Comparison of ENCODE assay signal across 16 cellular contexts in genomic region chr10:118369806-118370205, GRCh38. TPM values are rescaled to one million over a fixed set of nuclear protein-coding genes. Genes with fewer than 3 reads are reported as not detected.
DNase-seq lines count a peak whose midpoint lies in the region; ATAC-seq and TF ChIP-seq lines count a peak whose summit lies in the region.
"Had no signal": no experiment of that assay in that cellular context is flagged by ENCODE, and none has a peak within 500 bp of the region (broad histone marks: within the 10 kb centered on the region; RNA-seq: fewer than 3 reads in every experiment).

No MANE protein-coding gene starts in this region.

- H3K27me3 ChIP-seq in left lung: no peaks in the 10 kb centered on the region
- H3K27me3 ChIP-seq in CD8-positive, alpha-beta memory T cell (ENCODE audit: insufficient read depth, low read length, poor library complexity, severe bottlenecking): no peaks in the 10 kb centered on the region
- H3K27me3 ChIP-seq: ovary, testis had no signal

- H3K27ac ChIP-seq in left lung: no peak overlapping the region
- no peak overlapping the region for H3K27ac ChIP-seq in CD8-positive, alpha-beta memory T cell (ENCODE audit: low read depth, low read length)
- H3K27ac ChIP-seq: GM23248, ovary, testis had no signal

- no peak overlapping the region for H3K4me3 Mint-ChIP-seq in CD8-positive, alpha-beta memory T cell
- H3K4me3 Mint-ChIP-seq: activated naive CD8-positive, alpha-beta T cell treated with anti-CD3 and anti-CD28 coated beads for 36 hours; CD14-positive monocyte had no signal

- TF ChIP-seq CTCF in left lung (IDR thresholded peaks at IDR 0.05): no peak

- no peaks in the 10 kb centered on the region for H3K4me1 ChIP-seq in left lung
- H3K4me1 ChIP-seq in CD8-positive, alpha-beta memory T cell (ENCODE audit: insufficient read depth, low read length): no peaks in the 10 kb centered on the region
- H3K4me1 ChIP-seq: testis had no signal

- peaks cover 0 to 21% of the 10 kb centered on the region in 2 donors for H3K9me3 ChIP-seq in left lung
- no peaks in the 10 kb centered on the region for H3K9me3 ChIP-seq in CD8-positive, alpha-beta memory T cell (ENCODE audit: low read length)
- H3K9me3 ChIP-seq: ovary, testis had no signal

- peaks cover 0 to 12% (median 6%) of the 10 kb centered on the region in 5 donors for H3K9me3 Mint-ChIP-seq in CD8-positive, alpha-beta memory T cell

- ATAC-seq in left lung (peak; percentile 92), HG02623 (IDR thresholded peaks at IDR 0.05; ENCODE audit: unreplicated experiment) (no peak), HG03280 (IDR thresholded peaks at IDR 0.05; ENCODE audit: unreplicated experiment) (no peak)

- H3K36me3 ChIP-seq in left lung: no peaks in the 10 kb centered on the region
- H3K36me3 ChIP-seq in CD8-positive, alpha-beta memory T cell (ENCODE audit: insufficient read depth, low read length): no peaks in the 10 kb centered on the region
- H3K36me3 ChIP-seq: ovary had no signal

- H3K4me1 Mint-ChIP-seq in CD8-positive, alpha-beta memory T cell: no peaks in the 10 kb centered on the region
- H3K4me1 Mint-ChIP-seq: activated naive CD8-positive, alpha-beta T cell treated with anti-CD3 and anti-CD28 coated beads for 36 hours; CD14-positive monocyte had no signal

- CTCF ChIA-PET in CD8-positive, alpha-beta memory T cell (lab: Charles Lee): no interaction called here

- H3K27me3 Mint-ChIP-seq in CD8-positive, alpha-beta memory T cell: peaks cover 7 to 45% of the 10 kb centered on the region in 2 donors

- H3K4me3 ChIP-seq in left lung: no peak overlapping the region
- H3K4me3 ChIP-seq in CD8-positive, alpha-beta memory T cell (ENCODE audit: low read length): no peak overlapping the region
- H3K4me3 ChIP-seq: GM23248, ovary, testis had no signal

- peaks cover 0 to 4% (median 0%) of the 10 kb centered on the region in 3 donors for H3K36me3 Mint-ChIP-seq in CD8-positive, alpha-beta memory T cell
- H3K36me3 Mint-ChIP-seq: activated naive CD8-positive, alpha-beta T cell treated with anti-CD3 and anti-CD28 coated beads for 36 hours; CD14-positive monocyte had no signal

- H3K27ac Mint-ChIP-seq in CD8-positive, alpha-beta memory T cell: no peak overlapping the region
- H3K27ac Mint-ChIP-seq: activated naive CD8-positive, alpha-beta T cell treated with anti-CD3 and anti-CD28 coated beads for 36 hours; CD14-positive monocyte had no signal

- peak; percentile 2 for DNase-seq in ELR (ENCODE audit: low read depth)
- peak; percentile 99 for DNase-seq in NCI-H146 (lab: John Stamatoyannopoulos, UW)
- peak; percentile 89 for DNase-seq in NCI-H748 treated with DMSO at 0.1 percent for 48 hours (lab: John Stamatoyannopoulos, UW)
- peak; percentile 40 to 71 for DNase-seq in left lung
- DNase-seq in T-helper 1 cell: no peak
- no peak for DNase-seq in CD8-positive, alpha-beta memory T cell
- DNase-seq: activated CD4-positive, alpha-beta T cell treated with anti-CD3 and anti-CD28 coated beads for 48 hours; activated naive CD8-positive, alpha-beta T cell treated with anti-CD3 and anti-CD28 coated beads for 36 hours; effector CD4-positive, alpha-beta T cell; GM23248; ovary; stimulated activated CD4-positive, alpha-beta T cell treated with anti-CD3 and anti-CD28 coated beads, Interleukin-2, amount 100 ng/mL, for 48 hours; testis had no signal

- POLR2A ChIA-PET in CD8-positive, alpha-beta memory T cell (lab: Charles Lee): no interaction called here

- intact Hi-C loops in left lung (cut with DNase I): no loop called here

RNA-seq across cellular contexts. Expression of gene FAM204A, which starts 27.7 kb away (rescaled TPM):
- 10 to 100 TPM; 39.7 to 54.5 TPM for total RNA-seq in left lung
- 10 to 100 TPM; 66.3 to 71.6 TPM for total RNA-seq in CD8-positive, alpha-beta memory T cell
- 106 TPM for polyA plus RNA-seq in CD8-positive, alpha-beta memory T cell

Comparison
In these comparisons a context has a peak if more than half of its experiments do, and no peak if none do; other contexts are left out.
1. DNase-seq: peak in ELR (single experiment), NCI-H146 (single experiment), NCI-H748 treated with DMSO at 0.1 percent for 48 hours (single experiment) and left lung (2 of 2); none in T-helper 1 cell (0 of 5) and CD8-positive, alpha-beta memory T cell (0 of 5).